1 cellular context compared by ENCODE assay signal in genomic region chr9:107280543-107280942, GRCh38.
TF ChIP-seq lines count a peak whose summit lies in the region.

No MANE protein-coding gene starts in this region.

TF ChIP-seq in HEK293, 187 proteins besides CTCF, POLR2A, EP300 and RAD21 (continued from another document):
- TF ChIP-seq ZNF518A (tag by site-specific recombination; conservative IDR thresholded peaks at IDR 0.05; ENCODE audit: low read depth) = no peak
